Comparison of ENCODE assay signal across 8 cellular contexts in genomic region chr1:154962238-154962678, GRCh38. TPM values are rescaled to one million over a fixed set of nuclear protein-coding genes. Genes with fewer than 3 reads are reported as not detected.
A peak's percentile ranks its signal among the peaks of the same experiment; 100 is the strongest.
DNase-seq lines count a peak whose midpoint lies in the region; ATAC-seq lines count a peak whose summit lies in the region.

No MANE protein-coding gene starts in this region.

- no peaks in the 10 kb centered on the region for H3K27me3 ChIP-seq in Karpas-422 (ENCODE audit: low read length)

- no peaks in the 10 kb centered on the region for H3K9me3 ChIP-seq in Karpas-422 (ENCODE audit: low read length)

- peak overlapping the region; percentile 87 for H3K27ac ChIP-seq in Karpas-422 (ENCODE audit: low read length)

- H3K27ac Mint-ChIP-seq in immature natural killer cell = peak overlapping the region; percentile 91 to 95 (median 93)

- peak; percentile 2 to 5 for ATAC-seq in activated T-cell treated with anti-CD3 and anti-CD28 coated beads, Interleukin-2, amount 50 U/mL, for 4 hours
- ATAC-seq in stimulated activated naive CD8-positive, alpha-beta T cell treated with anti-CD3 and anti-CD28 coated beads, Interleukin-15, Interleukin-2, amounts not matched to agents 100 U/mL and 50 U/mL, for 24 hours = peak; percentile 1
- no peak for ATAC-seq in GM19351 (IDR thresholded peaks at IDR 0.05; ENCODE audit: unreplicated experiment)
- ATAC-seq in HG03108 (IDR thresholded peaks at IDR 0.05; ENCODE audit: unreplicated experiment) = no peak

- H4K20me1 ChIP-seq in Karpas-422 (ENCODE audit: insufficient read depth, low read depth, low read length) = no peaks in the 10 kb centered on the region

- peaks cover 26% of the 10 kb centered on the region for H3K4me1 Mint-ChIP-seq in activated T-cell treated with anti-CD3 and anti-CD28 coated beads, Interleukin-2, amount 50 U/mL, for 4 hours (ENCODE audit: low read depth)
- peaks cover 23 to 34% of the 10 kb centered on the region in 2 donors for H3K4me1 Mint-ChIP-seq in immature natural killer cell

- peak overlapping the region; percentile 98 for H3K9ac ChIP-seq in Karpas-422 (ENCODE audit: low read length)

- no peaks in the 10 kb centered on the region for H3K9me2 ChIP-seq in Karpas-422 (replicated peaks; ENCODE audit: insufficient read depth, low read length)

- no peaks in the 10 kb centered on the region for H3K9me3 Mint-ChIP-seq in activated T-cell treated with anti-CD3 and anti-CD28 coated beads, Interleukin-2, amount 50 U/mL, for 4 hours
- H3K9me3 Mint-ChIP-seq in immature natural killer cell = no peaks in the 10 kb centered on the region

- peak overlapping the region; percentile 89 for H3K4me2 ChIP-seq in Karpas-422 (ENCODE audit: low read depth, low read length, poor library complexity, severe bottlenecking)

- no peak for DNase-seq in activated T-cell treated with anti-CD3 and anti-CD28 coated beads, Interleukin-2, amount 50 U/mL, for 4 hours
- no peak for DNase-seq in activated T-cell treated with anti-CD3 and anti-CD28 coated beads, Interleukin-2, amount 50 U/mL, for 48 hours
- peak; percentile 82 for DNase-seq in Karpas-422
- DNase-seq in amniotic epithelial cell (ENCODE audit: low read depth) = peak; percentile 15
- no peak for DNase-seq in immature natural killer cell
- DNase-seq in stimulated activated naive CD8-positive, alpha-beta T cell treated with anti-CD3 and anti-CD28 coated beads, Interleukin-15, Interleukin-2, amounts not matched to agents 100 U/mL and 50 U/mL, for 24 hours = no peak

- H3K79me2 ChIP-seq in Karpas-422 (ENCODE audit: low read length) = peaks cover 32% of the 10 kb centered on the region

- H3K27me3 Mint-ChIP-seq in activated T-cell treated with anti-CD3 and anti-CD28 coated beads, Interleukin-2, amount 50 U/mL, for 4 hours (ENCODE audit: low read depth) = no peaks in the 10 kb centered on the region
- H3K27me3 Mint-ChIP-seq in immature natural killer cell (ENCODE audit: low read depth in 3 of 3) = peaks cover 0 to 4% (median 2%) of the 10 kb centered on the region in 3 donors

- peaks cover 8% of the 10 kb centered on the region; the same call in 1 of the 2 replicates for H3K36me3 ChIP-seq in Karpas-422 (ENCODE audit: insufficient read depth, low read length)

- H3K36me3 Mint-ChIP-seq in activated T-cell treated with anti-CD3 and anti-CD28 coated beads, Interleukin-2, amount 50 U/mL, for 4 hours (ENCODE audit: insufficient read depth) = peaks cover 15% of the 10 kb centered on the region
- peaks cover 0 to 11% (median 10%) of the 10 kb centered on the region in 3 donors for H3K36me3 Mint-ChIP-seq in immature natural killer cell

- peak overlapping the region; percentile 93 for H3K4me3 ChIP-seq in Karpas-422 (ENCODE audit: low read length)

- peaks cover 23% of the 10 kb centered on the region for H3K4me1 ChIP-seq in Karpas-422 (ENCODE audit: low read length)

- peak overlapping the region; percentile 87 for H3K4me3 Mint-ChIP-seq in activated T-cell treated with anti-CD3 and anti-CD28 coated beads, Interleukin-2, amount 50 U/mL, for 4 hours
- peak overlapping the region; percentile 85 to 90 (median 89) for H3K4me3 Mint-ChIP-seq in immature natural killer cell

- H2AFZ ChIP-seq in Karpas-422 (ENCODE audit: low read length) = no peak overlapping the region

RNA-seq across cellular contexts. Expression of gene PYGO2, which starts 0.7 kb away (rescaled TPM):
- 10 to 100 TPM; 27.6 to 28.3 (median 28.1) TPM for total RNA-seq in activated T-cell treated with anti-CD3 and anti-CD28 coated beads, Interleukin-2, amount 50 U/mL, for 4 hours
- total RNA-seq in Karpas-422 (2014; rRNA removed; shearing (Covaris generic); ENCODE audit: low replicate concordance) = 37.3 and 44.4 TPM in 2 replicates
- 10 to 100 TPM; 15.0 to 39.1 (median 15.4) TPM for polyA plus RNA-seq in immature natural killer cell

RNA-seq across cellular contexts. Expression of gene PBXIP1, which starts 6.4 kb away (rescaled TPM):
- 10 to 100 TPM in 1 of 3 donors, 1 to 10 TPM in 2; 7.7 to 12.7 (median 9.5) TPM for total RNA-seq in activated T-cell treated with anti-CD3 and anti-CD28 coated beads, Interleukin-2, amount 50 U/mL, for 4 hours
- 26.1 and 55.8 TPM in 2 replicates for total RNA-seq in Karpas-422 (2014; rRNA removed; shearing (Covaris generic); ENCODE audit: low replicate concordance)
- polyA plus RNA-seq in immature natural killer cell = 100 to 1,000 TPM in 1 of 3 donors, 10 to 100 TPM in 2; 45.1 to 117 (median 94.6) TPM

RNA-seq across cellular contexts. Expression of gene SHC1, which starts 8.3 kb away (rescaled TPM):
- total RNA-seq in activated T-cell treated with anti-CD3 and anti-CD28 coated beads, Interleukin-2, amount 50 U/mL, for 4 hours = 10 to 100 TPM; 38.7 to 43.7 (median 39.2) TPM
- 27.8 and 35.3 TPM in 2 replicates for total RNA-seq in Karpas-422 (2014; rRNA removed; shearing (Covaris generic); ENCODE audit: low replicate concordance)
- 10 to 100 TPM; 32.3 to 49.4 (median 42.5) TPM for polyA plus RNA-seq in immature natural killer cell

RNA-seq across cellular contexts. Expression of gene CKS1B, which starts 12.2 kb away (rescaled TPM):
- 10 to 100 TPM; 61.5 to 78.5 (median 76.7) TPM for total RNA-seq in activated T-cell treated with anti-CD3 and anti-CD28 coated beads, Interleukin-2, amount 50 U/mL, for 4 hours
- 110 and 225 TPM in 2 replicates for total RNA-seq in Karpas-422 (2014; rRNA removed; shearing (Covaris generic); ENCODE audit: low replicate concordance)
- 10 to 100 TPM; 59.5 to 82.7 (median 67.5) TPM for polyA plus RNA-seq in immature natural killer cell

RNA-seq across cellular contexts. Expression of gene FLAD1, which starts 20.9 kb away (rescaled TPM):
- 100 to 1,000 TPM; 108 to 109 (median 108) TPM for total RNA-seq in activated T-cell treated with anti-CD3 and anti-CD28 coated beads, Interleukin-2, amount 50 U/mL, for 4 hours
- 48.7 and 57.3 TPM in 2 replicates for total RNA-seq in Karpas-422 (2014; rRNA removed; shearing (Covaris generic); ENCODE audit: low replicate concordance)
- 10 to 100 TPM; 40.9 to 99.7 (median 41.7) TPM for polyA plus RNA-seq in immature natural killer cell

Comparison
In these comparisons a context has a peak if more than half of its experiments do, and no peak if none do; other contexts are left out.
1. ATAC-seq: peak in activated T-cell treated with anti-CD3 and anti-CD28 coated beads, Interleukin-2, amount 50 U/mL, for 4 hours (2 of 2) and stimulated activated naive CD8-positive, alpha-beta T cell treated with anti-CD3 and anti-CD28 coated beads, Interleukin-15, Interleukin-2, amounts not matched to agents 100 U/mL and 50 U/mL, for 24 hours (single experiment); none in GM19351 (single experiment) and HG03108 (single experiment).
2. DNase-seq: peak in Karpas-422 (single experiment) and amniotic epithelial cell (single experiment); none in activated T-cell treated with anti-CD3 and anti-CD28 coated beads, Interleukin-2, amount 50 U/mL, for 4 hours (single experiment), activated T-cell treated with anti-CD3 and anti-CD28 coated beads, Interleukin-2, amount 50 U/mL, for 48 hours (0 of 2), immature natural killer cell (0 of 3) and stimulated activated naive CD8-positive, alpha-beta T cell treated with anti-CD3 and anti-CD28 coated beads, Interleukin-15, Interleukin-2, amounts not matched to agents 100 U/mL and 50 U/mL, for 24 hours (single experiment).